ENCODE assay signal across 37 cellular contexts in the genomic region with DNA sequence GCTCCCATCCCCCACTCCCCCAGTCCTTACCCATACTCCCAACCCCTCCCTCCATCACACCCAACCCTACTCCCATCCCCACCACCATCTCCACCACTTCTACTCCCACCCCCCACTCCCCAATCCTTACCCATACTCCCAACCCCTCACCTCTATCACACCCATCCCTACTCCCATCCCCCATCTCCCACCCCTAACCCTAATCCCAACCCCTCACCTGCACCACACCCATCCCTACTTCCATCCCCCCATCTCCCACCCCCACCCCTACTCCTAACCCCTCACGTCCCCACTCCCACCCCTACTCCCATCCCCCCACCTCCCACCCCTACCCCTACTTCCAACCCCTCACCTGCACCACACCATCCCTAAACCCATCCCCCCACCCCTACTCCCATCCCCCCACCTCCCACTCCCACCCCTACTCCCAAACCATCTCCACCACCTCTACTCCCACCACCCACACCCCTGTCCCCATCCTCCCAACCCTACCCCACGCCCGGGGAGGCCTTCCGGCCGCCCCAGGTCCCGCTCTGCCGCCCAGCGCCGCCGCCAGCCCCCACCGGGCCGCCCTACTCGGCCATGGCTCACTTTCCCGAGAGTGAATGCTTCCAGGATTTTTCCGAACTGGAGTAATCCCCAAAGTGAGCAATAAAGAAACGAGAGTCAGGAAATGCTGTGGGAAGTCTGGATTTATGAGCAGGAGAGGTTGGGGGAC. TPM values are rescaled to one million over a fixed set of nuclear protein-coding genes. Genes with fewer than 3 reads are reported as not detected.
"Had no signal": no experiment of that assay in that cellular context is flagged by ENCODE, and none has a peak within 500 bp of the region (broad histone marks: within the 10 kb centered on the region; RNA-seq: fewer than 3 reads in every experiment).

No MANE protein-coding gene starts in this region.

- H3K4me1 ChIP-seq: body of pancreas, colonic mucosa, esophagus squamous epithelium, testis, transverse colon had no signal

- ATAC-seq: activated CD4-positive, alpha-beta T cell treated with anti-CD3 and anti-CD28 coated beads for 36 hours; body of pancreas; left colon; sciatic nerve; T-helper 17 cell had no signal

- H3K27ac Mint-ChIP-seq: activated B cell treated with CpG ODN at 0.5 μM for 24 hours; activated CD4-positive, alpha-beta T cell treated with anti-CD3 and anti-CD28 coated beads for 36 hours; activated naive CD8-positive, alpha-beta T cell; immature natural killer cell; mesothelial cell of epicardium; nephron progenitor cell; progenitor cell of endocrine pancreas; T-helper 17 cell had no signal

- H3K36me3 Mint-ChIP-seq: activated naive CD8-positive, alpha-beta T cell; immature natural killer cell; mesothelial cell of epicardium; naive B cell had no signal

- H3K27me3 ChIP-seq: body of pancreas, colonic mucosa, hepatocyte, ovary, testis, transverse colon had no signal

- H3K9me3 ChIP-seq: body of pancreas, colonic mucosa, esophagus squamous epithelium, ovary, testis, transverse colon had no signal

- H3K4me3 ChIP-seq: body of pancreas, colonic mucosa, esophagus squamous epithelium, hepatocyte, ovary, skin epidermis, testis, transverse colon had no signal

- H3K4me1 Mint-ChIP-seq: activated B cell treated with CpG ODN at 0.5 μM for 24 hours; activated CD4-positive, alpha-beta T cell treated with anti-CD3 and anti-CD28 coated beads for 36 hours; immature natural killer cell; mesothelial cell of epicardium; naive B cell had no signal

- H3K27ac ChIP-seq: body of pancreas, colonic mucosa, epithelial cell of prostate, esophagus squamous epithelium, hepatocyte, ovary, skin epidermis, testis, transverse colon had no signal

- H3K36me3 ChIP-seq: colonic mucosa, esophagus squamous epithelium, ovary, transverse colon had no signal

- H3K4me2 ChIP-seq: hepatocyte had no signal

- H3K4me3 Mint-ChIP-seq: activated B cell treated with CpG ODN at 0.5 μM for 24 hours; activated CD4-positive, alpha-beta T cell treated with anti-CD3 and anti-CD28 coated beads for 36 hours; activated naive CD8-positive, alpha-beta T cell; immature natural killer cell; mesothelial cell of epicardium; naive B cell; nephron progenitor cell; T-helper 17 cell had no signal

- DNase-seq: activated B cell treated with CpG ODN at 0.5 μM for 24 hours; activated CD4-positive, alpha-beta T cell treated with anti-CD3 and anti-CD28 coated beads for 36 hours; activated effector memory CD4-positive, alpha-beta T cell treated with Interleukin-2 at 50 U/mL for 16 hours; activated naive CD4-positive, alpha-beta T cell treated with Interleukin-2 at 50 U/mL for 16 hours; activated T-cell treated with anti-CD3 and anti-CD28 coated beads for 4 hours; aorta; body of pancreas; cerebellar nuclear complex; colonic mucosa; effector CD8-positive, alpha-beta T cell; esophagus squamous epithelium; immature natural killer cell; kidney; left colon; naive B cell; nephron progenitor cell; ovary; stimulated activated CD4-positive, alpha-beta T cell treated with anti-CD3 and anti-CD28 coated beads, Interleukin-15, amount 100 ng/mL, for 24 hours; stimulated activated CD4-positive, alpha-beta T cell treated with anti-CD3 and anti-CD28 coated beads, Interleukin-2, amount 100 ng/mL, for 24 hours; stimulated activated naive CD4-positive, alpha-beta T cell; T-helper 17 cell; T1000; testis; transverse colon had no signal

- H3K9me3 Mint-ChIP-seq: activated B cell treated with CpG ODN at 0.5 μM for 24 hours, immature natural killer cell, nephron progenitor cell had no signal

- FAIRE-seq: endometrium, frontal cortex, kidney had no signal

- H2AFZ ChIP-seq: hepatocyte had no signal

- H3K79me2 ChIP-seq: hepatocyte had no signal

RNA-seq across cellular contexts. Expression of a gene that starts 4.7 kb away (rescaled TPM):
- total RNA-seq: activated B cell treated with CpG ODN at 0.5 μM for 24 hours; activated CD4-positive, alpha-beta T cell treated with anti-CD3 and anti-CD28 coated beads for 36 hours; aorta; body of pancreas; colonic mucosa; dermis microvascular lymphatic vessel endothelial cell; esophagus squamous epithelium; frontal cortex; hepatocyte; kidney; left colon; mesothelial cell of epicardium; ovary; progenitor cell of endocrine pancreas; renal cortical epithelial cell; sciatic nerve; T-helper 17 cell; testis; transverse colon; urinary bladder had no signal
- polyA plus RNA-seq: adipose tissue, aorta, hepatocyte, immature natural killer cell, ovary, urinary bladder had no signal

RNA-seq across cellular contexts. Expression of a gene that starts 14.2 kb away (rescaled TPM):
- total RNA-seq: body of pancreas, colonic mucosa, esophagus squamous epithelium, frontal cortex, hepatocyte, mesothelial cell of epicardium, ovary, progenitor cell of endocrine pancreas, renal cortical epithelial cell, sciatic nerve, testis, transverse colon had no signal
- polyA plus RNA-seq: hepatocyte, urinary bladder had no signal

RNA-seq across cellular contexts. Expression of a gene that starts 38.1 kb away (rescaled TPM):
- total RNA-seq: activated B cell treated with CpG ODN at 0.5 μM for 24 hours; activated CD4-positive, alpha-beta T cell treated with anti-CD3 and anti-CD28 coated beads for 36 hours; aorta; body of pancreas; colonic mucosa; dermis microvascular lymphatic vessel endothelial cell; esophagus squamous epithelium; frontal cortex; hepatocyte; kidney; left colon; progenitor cell of endocrine pancreas; renal cortical epithelial cell; sciatic nerve; T-helper 17 cell; transverse colon had no signal
- polyA plus RNA-seq: aorta, hepatocyte, immature natural killer cell had no signal
